Comparison of ENCODE assay signal across 16 cellular contexts in genomic region chr4:5199142-5199541, GRCh38.
"Had no signal": no experiment of that assay in that cellular context is flagged by ENCODE, and none has a peak within 500 bp of the region (broad histone marks: within the 10 kb centered on the region; RNA-seq: fewer than 3 reads in every experiment).

No MANE protein-coding gene starts in this region.

- H3K36me3 Mint-ChIP-seq: activated naive CD4-positive, alpha-beta T cell treated with anti-CD3 and anti-CD28 coated beads, Interleukin-2, amount 50 U/mL, for 72 hours had no signal

- H3K4me3 ChIP-seq: psoas muscle, suprapubic skin had no signal

- H3K9me3 ChIP-seq: psoas muscle, suprapubic skin had no signal

- H3K27ac Mint-ChIP-seq: activated B cell treated with CpG ODN at 0.5 μM for 24 hours; activated CD8-positive, alpha-beta T cell treated with anti-CD3 and anti-CD28 coated beads for 36 hours; activated naive CD4-positive, alpha-beta T cell treated with anti-CD3 and anti-CD28 coated beads, Interleukin-2, amount 50 U/mL, for 72 hours; activated T-cell treated with anti-CD3 and anti-CD28 coated beads, Interleukin-2, amount 50 U/mL, for 72 hours; nephron; stimulated activated naive CD8-positive, alpha-beta T cell treated with anti-CD3 and anti-CD28 coated beads, Interleukin-15, Interleukin-2, amounts not matched to agents 100 ng/mL and 50 ng/mL, for 24 hours had no signal

- H3K4me1 ChIP-seq: psoas muscle had no signal

- H3K4me1 Mint-ChIP-seq: activated B cell treated with CpG ODN at 0.5 μM for 24 hours had no signal

- DNase-seq: activated B cell treated with CpG ODN at 0.5 μM for 24 hours; activated CD4-positive, alpha-beta T cell treated with anti-CD3 and anti-CD28 coated beads for 48 hours; activated CD8-positive, alpha-beta memory T cell treated with anti-CD3 and anti-CD28 coated beads, Interleukin-2, amount 50 U/mL, for 48 hours; activated CD8-positive, alpha-beta T cell treated with anti-CD3 and anti-CD28 coated beads for 36 hours; activated gamma-delta T cell; activated T-cell treated with anti-CD3 and anti-CD28 coated beads, Interleukin-2, amount 50 U/mL, for 72 hours; kidney glomerular epithelial cell; mesenchymal stem cell; psoas muscle; T-helper 2 cell; trophoblast cell had no signal

- H3K27ac ChIP-seq: psoas muscle, suprapubic skin had no signal

- H3K9me3 Mint-ChIP-seq: activated CD8-positive, alpha-beta T cell treated with anti-CD3 and anti-CD28 coated beads for 36 hours; stimulated activated naive CD8-positive, alpha-beta T cell treated with anti-CD3 and anti-CD28 coated beads, Interleukin-15, Interleukin-2, amounts not matched to agents 100 ng/mL and 50 ng/mL, for 24 hours had no signal

- H3K36me3 ChIP-seq: suprapubic skin had no signal

- H3K27me3 Mint-ChIP-seq: activated B cell treated with CpG ODN at 0.5 μM for 24 hours; activated CD8-positive, alpha-beta T cell treated with anti-CD3 and anti-CD28 coated beads for 36 hours; stimulated activated naive CD8-positive, alpha-beta T cell treated with anti-CD3 and anti-CD28 coated beads, Interleukin-15, Interleukin-2, amounts not matched to agents 100 ng/mL and 50 ng/mL, for 24 hours had no signal

- ATAC-seq: activated CD8-positive, alpha-beta T cell treated with anti-CD3 and anti-CD28 coated beads for 36 hours; activated naive CD4-positive, alpha-beta T cell treated with anti-CD3 and anti-CD28 coated beads, Interleukin-2, amount 50 U/mL, for 72 hours; activated T-cell treated with anti-CD3 and anti-CD28 coated beads, Interleukin-2, amount 50 U/mL, for 72 hours; psoas muscle; sciatic nerve had no signal

- H3K27me3 ChIP-seq: suprapubic skin had no signal

- H3K4me3 Mint-ChIP-seq: activated B cell treated with CpG ODN at 0.5 μM for 24 hours; activated CD8-positive, alpha-beta T cell treated with anti-CD3 and anti-CD28 coated beads for 36 hours; activated T-cell treated with anti-CD3 and anti-CD28 coated beads, Interleukin-2, amount 50 U/mL, for 72 hours; nephron; stimulated activated naive CD8-positive, alpha-beta T cell treated with anti-CD3 and anti-CD28 coated beads, Interleukin-15, Interleukin-2, amounts not matched to agents 100 ng/mL and 50 ng/mL, for 24 hours had no signal
